In genomic region chr11:67271212-67271547, GRCh38 we compare ENCODE assay signal across 11 cellular contexts. TPM values are rescaled to one million over a fixed set of nuclear protein-coding genes. Genes with fewer than 3 reads are reported as not detected.
DNase-seq lines count a peak whose midpoint lies in the region; ATAC-seq and TF ChIP-seq lines count a peak whose summit lies in the region.
"Had no signal": no experiment of that assay in that cellular context is flagged by ENCODE, and none has a peak within 500 bp of the region (broad histone marks: within the 10 kb centered on the region; RNA-seq: fewer than 3 reads in every experiment).

No MANE protein-coding gene starts in this region.

- WGBS in adrenal gland, 4 donors, result 56 to 67% (median 63%) methylated on average over 5 to 6 of the region's 6 CpGs

- H3K27ac ChIP-seq in A673 (ENCODE audit: low read depth, low read length, poor library complexity, severe bottlenecking) (peak overlapping the region; percentile 83), HL-60 (replicated peaks) (peak overlapping the region; percentile 100), adrenal gland (peak overlapping the region in 3 of 5 donors; percentile 23 to 89 (median 80)), muscle layer of duodenum (ENCODE audit: low read length) (peak overlapping the region; percentile 88)

- POLR2A ChIA-PET in A673 (lab: Charles Lee; ENCODE audit: low non-redundant PET), result interaction anchor here (0.7 kb wide), 1 partner anchor 30 kb away, joined by 3 read pairs; no protein-coding TSS in a partner anchor

- intact Hi-C loops in A673 (cut with micrococcal nuclease; ENCODE audit: unreplicated experiment) (loop anchor here (2.0 kb wide), 1 partner anchor 18 kb away; the partner anchor contains the start of gene ANKRD13D), adrenal gland (cut with DNase I) (no loop called here)

- H3K36me3 ChIP-seq in A673 (ENCODE audit: insufficient read depth, low read length, poor library complexity, severe bottlenecking), result peaks cover 26% of the 10 kb centered on the region
- peaks cover 0 to 7% of the 10 kb centered on the region in 2 donors for H3K36me3 ChIP-seq in adrenal gland (replicated peaks in 1 of 2)
- no peaks in the 10 kb centered on the region for H3K36me3 ChIP-seq in muscle layer of duodenum (ENCODE audit: control insufficient read depth in 1 of 2, insufficient read depth in 2 of 2, low read length in 2 of 2)

- CTCF ChIA-PET in A673 (lab: Charles Lee), result interaction anchor here (2.3 kb wide), 1 partner anchor 46 kb away, joined by 10 read pairs; no protein-coding TSS in a partner anchor

- BruUV-seq in A673 (replicated peaks; lab: Mats Ljungman, UMichigan), result TSS peak; percentile 6

- DNase-seq in A673 (ENCODE audit: low spot score) (no peak), HL-60 (ENCODE audit: low read depth in 1 of 2, low spot score in 1 of 2) (no peak), adrenal gland (no peak), iPS-NIHi7 (ENCODE audit: extremely low spot score) (no peak), G401 (ENCODE audit: low spot score) (no peak), NCI-H510A (lab: John Stamatoyannopoulos, UW) (no peak)
- DNase-seq: COR-L47, NCI-H446 treated with DMSO at 0.1 percent for 48 hours had no signal

- no peaks in the 10 kb centered on the region for H3K27me3 ChIP-seq in A673 (replicated peaks; ENCODE audit: insufficient read depth, low read depth, low read length, poor library complexity)
- no peaks in the 10 kb centered on the region for H3K27me3 ChIP-seq in HL-60 (ENCODE audit: insufficient read depth, poor library complexity, severe bottlenecking)
- no peaks in the 10 kb centered on the region for H3K27me3 ChIP-seq in adrenal gland
- no peaks in the 10 kb centered on the region for H3K27me3 ChIP-seq in muscle layer of duodenum (ENCODE audit: low read depth, low read length)

- H3K9me3 ChIP-seq in A673 (ENCODE audit: low read depth, low read length, poor library complexity, severe bottlenecking) (no peaks in the 10 kb centered on the region), adrenal gland (replicated peaks in 1 of 3) (no peaks in the 10 kb centered on the region), muscle layer of duodenum (ENCODE audit: control insufficient read depth in 1 of 2, low read length in 2 of 2) (no peaks in the 10 kb centered on the region)

- H3K4me1 ChIP-seq in A673 (ENCODE audit: insufficient read depth, low read length, poor library complexity, severe bottlenecking), result peaks cover 83% of the 10 kb centered on the region
- H3K4me1 ChIP-seq in adrenal gland (replicated peaks in 1 of 2), result peaks cover 61 to 91% of the 10 kb centered on the region in 2 donors
- peaks cover 39 to 91% of the 10 kb centered on the region in 2 donors for H3K4me1 ChIP-seq in muscle layer of duodenum (ENCODE audit: control insufficient read depth in 1 of 2, insufficient read depth in 2 of 2, low read length in 2 of 2)

- TF ChIP-seq CTCF in A673 (conservative IDR thresholded peaks at IDR 0.05; ENCODE audit: low read depth, low read length) (no peak), HL-60 (IDR thresholded peaks at IDR 0.05; ENCODE audit: insufficient read depth, low read length) (no peak), adrenal gland (IDR thresholded peaks at IDR 0.05) (no peak)

- ATAC-seq in GM18909 (IDR thresholded peaks at IDR 0.05; ENCODE audit: poor library complexity, unreplicated experiment), result no peak
- ATAC-seq: right cardiac atrium had no signal

- TF ChIP-seq POLR2A in adrenal gland (IDR thresholded peaks at IDR 0.05), result no peak

- H3K4me3 ChIP-seq in A673 (ENCODE audit: low read depth, low read length, poor library complexity, severe bottlenecking) (peak overlapping the region; percentile 32), HL-60 (replicated peaks; ENCODE audit: insufficient read depth, low read length) (peak overlapping the region; percentile 67), adrenal gland (no peak overlapping the region), muscle layer of duodenum (ENCODE audit: low read depth in 1 of 2, low read length in 2 of 2) (peak overlapping the region in 1 of 2 donors; percentile 55)

- in situ Hi-C loops in G401 (cut with HindIII; ENCODE audit: low sequenced_read_pairs), result no loop called here

RNA-seq across cellular contexts. Expression of gene GRK2, which starts 4.9 kb away (rescaled TPM):
- total RNA-seq in A673 (2021) (88.6 and 92.6 TPM in 2 replicates), adrenal gland (10 to 100 TPM; 43.4 to 73.7 (median 59.6) TPM)
- 100 to 1,000 TPM in 1 of 3 donors, 10 to 100 TPM in 2; 26.4 to 159 (median 71.3) TPM for polyA plus RNA-seq in adrenal gland
- 35.1 and 48.8 TPM in 2 replicates for total RNA-seq in G401 (2014; rRNA removed; shearing (Covaris generic))

RNA-seq across cellular contexts. Expression of gene ANKRD13D, which starts 17.9 kb away (rescaled TPM):
- total RNA-seq in A673 (2021) (94.2 and 101 TPM in 2 replicates), adrenal gland (10 to 100 TPM in 7 of 8 donors, 1 to 10 TPM in 1; 9.2 to 52.9 (median 40.4) TPM)
- 100 to 1,000 TPM in 1 of 3 donors, 10 to 100 TPM in 1, 1 to 10 TPM in 1; 8.7 to 205 (median 99.8) TPM for polyA plus RNA-seq in adrenal gland
- total RNA-seq in G401 (2014; rRNA removed; shearing (Covaris generic)), result 25.2 and 40.3 TPM in 2 replicates

RNA-seq across cellular contexts. Expression of gene SSH3, which starts 32.1 kb away (rescaled TPM):
- total RNA-seq in A673 (2021) (5.5 and 7.8 TPM in 2 replicates), adrenal gland (10 to 100 TPM; 10.8 to 31.2 (median 25.7) TPM)
- polyA plus RNA-seq in adrenal gland, result 10 to 100 TPM in 2 of 3 donors, 1 to 10 TPM in 1; 4.2 to 35.2 (median 21.8) TPM
- total RNA-seq in G401 (2014; rRNA removed; shearing (Covaris generic)), result 1.5 and 1.8 TPM in 2 replicates

Comparison
In these comparisons a context has a peak if more than half of its experiments do, and no peak if none do; other contexts are left out.
1. H3K4me3 ChIP-seq: peak in A673 (single experiment) and HL-60 (single experiment); none in adrenal gland (0 of 4).
2. Peak in every context shown above with its lines, with median percentiles within 50 percentile points of each other: H3K27ac ChIP-seq.